In genomic region chr14:64986578-64987571, GRCh38 we compare ENCODE assay signal across 1 cellular context.
A peak's percentile ranks its signal among the peaks of the same experiment; 100 is the strongest.
TF ChIP-seq lines count a peak whose summit lies in the region.

A gene with protein sequence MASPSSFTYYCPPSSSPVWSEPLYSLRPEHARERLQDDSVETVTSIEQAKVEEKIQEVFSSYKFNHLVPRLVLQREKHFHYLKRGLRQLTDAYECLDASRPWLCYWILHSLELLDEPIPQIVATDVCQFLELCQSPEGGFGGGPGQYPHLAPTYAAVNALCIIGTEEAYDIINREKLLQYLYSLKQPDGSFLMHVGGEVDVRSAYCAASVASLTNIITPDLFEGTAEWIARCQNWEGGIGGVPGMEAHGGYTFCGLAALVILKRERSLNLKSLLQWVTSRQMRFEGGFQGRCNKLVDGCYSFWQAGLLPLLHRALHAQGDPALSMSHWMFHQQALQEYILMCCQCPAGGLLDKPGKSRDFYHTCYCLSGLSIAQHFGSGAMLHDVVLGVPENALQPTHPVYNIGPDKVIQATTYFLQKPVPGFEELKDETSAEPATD (plus strand): TSS chr14:64986895. CDS start chr14:64986954, 59 bp downstream.

TF ChIP-seq in WTC11, 78 proteins besides CTCF, POLR2A, EP300 and RAD21 (continued from another document):
- TF ChIP-seq, protein P1, sequence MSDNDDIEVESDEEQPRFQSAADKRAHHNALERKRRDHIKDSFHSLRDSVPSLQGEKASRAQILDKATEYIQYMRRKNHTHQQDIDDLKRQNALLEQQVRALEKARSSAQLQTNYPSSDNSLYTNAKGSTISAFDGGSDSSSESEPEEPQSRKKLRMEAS (CRISPR knock-in tag; IDR thresholded peaks at IDR 0.05): peak; percentile 93
- TF ChIP-seq CBFB (CRISPR knock-in tag; IDR thresholded peaks at IDR 0.05; ENCODE audit: low read depth) (no peak; the same call in 1 of the 2 replicates), ZBTB21 (CRISPR knock-in tag; IDR thresholded peaks at IDR 0.05; ENCODE audit: borderline replicate concordance) (peak; percentile 32; the same call in 1 of the 2 replicates), CREM (CRISPR knock-in tag; IDR thresholded peaks at IDR 0.05) (peak; percentile 62; the same call in 1 of the 2 replicates), TEAD1 (CRISPR knock-in tag; IDR thresholded peaks at IDR 0.05) (no peak; the same call in 1 of the 2 replicates), GTF2I (CRISPR knock-in tag; conservative IDR thresholded peaks at IDR 0.05) (no peak), AFF4 (CRISPR knock-in tag; IDR thresholded peaks at IDR 0.05; ENCODE audit: borderline replicate concordance) (no peak), GABPB1 (CRISPR knock-in tag; IDR thresholded peaks at IDR 0.05) (peak; percentile 59), ERG (CRISPR knock-in tag; IDR thresholded peaks at IDR 0.05) (no peak), TCF7 (CRISPR knock-in tag; IDR thresholded peaks at IDR 0.05; ENCODE audit: low read depth) (no peak), ZNF425 (CRISPR knock-in tag; conservative IDR thresholded peaks at IDR 0.05) (no peak), RELA (CRISPR knock-in tag; IDR thresholded peaks at IDR 0.05; ENCODE audit: borderline replicate concordance) (no peak), SOX15 (CRISPR knock-in tag; IDR thresholded peaks at IDR 0.05) (no peak), USF1 (CRISPR knock-in tag; IDR thresholded peaks at IDR 0.05) (no peak), TP53 (CRISPR knock-in tag; IDR thresholded peaks at IDR 0.05) (no peak), FOXK1 (CRISPR knock-in tag; IDR thresholded peaks at IDR 0.05) (peak; percentile 94), IRF2 (CRISPR knock-in tag; IDR thresholded peaks at IDR 0.05; ENCODE audit: borderline replicate concordance, low read depth) (no peak), SMAD4 (CRISPR knock-in tag; IDR thresholded peaks at IDR 0.05) (no peak), ATF1 (CRISPR knock-in tag; IDR thresholded peaks at IDR 0.05) (0 out of 2 replicates have a peak, but pooled peaks have one; percentile 20)
- TF ChIP-seq, protein P2, sequence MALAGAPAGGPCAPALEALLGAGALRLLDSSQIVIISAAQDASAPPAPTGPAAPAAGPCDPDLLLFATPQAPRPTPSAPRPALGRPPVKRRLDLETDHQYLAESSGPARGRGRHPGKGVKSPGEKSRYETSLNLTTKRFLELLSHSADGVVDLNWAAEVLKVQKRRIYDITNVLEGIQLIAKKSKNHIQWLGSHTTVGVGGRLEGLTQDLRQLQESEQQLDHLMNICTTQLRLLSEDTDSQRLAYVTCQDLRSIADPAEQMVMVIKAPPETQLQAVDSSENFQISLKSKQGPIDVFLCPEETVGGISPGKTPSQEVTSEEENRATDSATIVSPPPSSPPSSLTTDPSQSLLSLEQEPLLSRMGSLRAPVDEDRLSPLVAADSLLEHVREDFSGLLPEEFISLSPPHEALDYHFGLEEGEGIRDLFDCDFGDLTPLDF (CRISPR knock-in tag; IDR thresholded peaks at IDR 0.05): 0 out of 2 replicates have a peak, but pooled peaks have one; percentile 68
- TF ChIP-seq, protein P3, sequence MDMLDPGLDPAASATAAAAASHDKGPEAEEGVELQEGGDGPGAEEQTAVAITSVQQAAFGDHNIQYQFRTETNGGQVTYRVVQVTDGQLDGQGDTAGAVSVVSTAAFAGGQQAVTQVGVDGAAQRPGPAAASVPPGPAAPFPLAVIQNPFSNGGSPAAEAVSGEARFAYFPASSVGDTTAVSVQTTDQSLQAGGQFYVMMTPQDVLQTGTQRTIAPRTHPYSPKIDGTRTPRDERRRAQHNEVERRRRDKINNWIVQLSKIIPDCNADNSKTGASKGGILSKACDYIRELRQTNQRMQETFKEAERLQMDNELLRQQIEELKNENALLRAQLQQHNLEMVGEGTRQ (CRISPR knock-in tag; IDR thresholded peaks at IDR 0.05): 0 out of 2 replicates have a peak, but pooled peaks have one; percentile 12
- TF ChIP-seq, protein P4, sequence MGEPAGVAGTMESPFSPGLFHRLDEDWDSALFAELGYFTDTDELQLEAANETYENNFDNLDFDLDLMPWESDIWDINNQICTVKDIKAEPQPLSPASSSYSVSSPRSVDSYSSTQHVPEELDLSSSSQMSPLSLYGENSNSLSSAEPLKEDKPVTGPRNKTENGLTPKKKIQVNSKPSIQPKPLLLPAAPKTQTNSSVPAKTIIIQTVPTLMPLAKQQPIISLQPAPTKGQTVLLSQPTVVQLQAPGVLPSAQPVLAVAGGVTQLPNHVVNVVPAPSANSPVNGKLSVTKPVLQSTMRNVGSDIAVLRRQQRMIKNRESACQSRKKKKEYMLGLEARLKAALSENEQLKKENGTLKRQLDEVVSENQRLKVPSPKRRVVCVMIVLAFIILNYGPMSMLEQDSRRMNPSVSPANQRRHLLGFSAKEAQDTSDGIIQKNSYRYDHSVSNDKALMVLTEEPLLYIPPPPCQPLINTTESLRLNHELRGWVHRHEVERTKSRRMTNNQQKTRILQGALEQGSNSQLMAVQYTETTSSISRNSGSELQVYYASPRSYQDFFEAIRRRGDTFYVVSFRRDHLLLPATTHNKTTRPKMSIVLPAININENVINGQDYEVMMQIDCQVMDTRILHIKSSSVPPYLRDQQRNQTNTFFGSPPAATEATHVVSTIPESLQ (CRISPR knock-in tag; IDR thresholded peaks at IDR 0.05): no peak
- TF ChIP-seq, protein P5, sequence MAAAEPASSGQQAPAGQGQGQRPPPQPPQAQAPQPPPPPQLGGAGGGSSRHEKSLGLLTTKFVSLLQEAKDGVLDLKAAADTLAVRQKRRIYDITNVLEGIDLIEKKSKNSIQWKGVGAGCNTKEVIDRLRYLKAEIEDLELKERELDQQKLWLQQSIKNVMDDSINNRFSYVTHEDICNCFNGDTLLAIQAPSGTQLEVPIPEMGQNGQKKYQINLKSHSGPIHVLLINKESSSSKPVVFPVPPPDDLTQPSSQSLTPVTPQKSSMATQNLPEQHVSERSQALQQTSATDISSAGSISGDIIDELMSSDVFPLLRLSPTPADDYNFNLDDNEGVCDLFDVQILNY (CRISPR knock-in tag; IDR thresholded peaks at IDR 0.05): no peak
- TF ChIP-seq, protein P6, sequence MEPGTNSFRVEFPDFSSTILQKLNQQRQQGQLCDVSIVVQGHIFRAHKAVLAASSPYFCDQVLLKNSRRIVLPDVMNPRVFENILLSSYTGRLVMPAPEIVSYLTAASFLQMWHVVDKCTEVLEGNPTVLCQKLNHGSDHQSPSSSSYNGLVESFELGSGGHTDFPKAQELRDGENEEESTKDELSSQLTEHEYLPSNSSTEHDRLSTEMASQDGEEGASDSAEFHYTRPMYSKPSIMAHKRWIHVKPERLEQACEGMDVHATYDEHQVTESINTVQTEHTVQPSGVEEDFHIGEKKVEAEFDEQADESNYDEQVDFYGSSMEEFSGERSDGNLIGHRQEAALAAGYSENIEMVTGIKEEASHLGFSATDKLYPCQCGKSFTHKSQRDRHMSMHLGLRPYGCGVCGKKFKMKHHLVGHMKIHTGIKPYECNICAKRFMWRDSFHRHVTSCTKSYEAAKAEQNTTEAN (CRISPR knock-in tag; IDR thresholded peaks at IDR 0.05): no peak
- TF ChIP-seq, protein P7, sequence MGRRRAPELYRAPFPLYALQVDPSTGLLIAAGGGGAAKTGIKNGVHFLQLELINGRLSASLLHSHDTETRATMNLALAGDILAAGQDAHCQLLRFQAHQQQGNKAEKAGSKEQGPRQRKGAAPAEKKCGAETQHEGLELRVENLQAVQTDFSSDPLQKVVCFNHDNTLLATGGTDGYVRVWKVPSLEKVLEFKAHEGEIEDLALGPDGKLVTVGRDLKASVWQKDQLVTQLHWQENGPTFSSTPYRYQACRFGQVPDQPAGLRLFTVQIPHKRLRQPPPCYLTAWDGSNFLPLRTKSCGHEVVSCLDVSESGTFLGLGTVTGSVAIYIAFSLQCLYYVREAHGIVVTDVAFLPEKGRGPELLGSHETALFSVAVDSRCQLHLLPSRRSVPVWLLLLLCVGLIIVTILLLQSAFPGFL (CRISPR knock-in tag; IDR thresholded peaks at IDR 0.05; ENCODE audit: borderline replicate concordance): no peak
TF ChIP-seq in WTC11: peak in this region for 20.
